In genomic region chr6:170552765-170553685, GRCh38 we compare ENCODE assay signal across 9 cellular contexts. TPM values are rescaled to one million over a fixed set of nuclear protein-coding genes. Genes with fewer than 3 reads are reported as not detected.
DNase-seq lines count a peak whose midpoint lies in the region; ATAC-seq, FAIRE-seq and TF ChIP-seq lines count a peak whose summit lies in the region.
"Had no signal": no experiment of that assay in that cellular context is flagged by ENCODE, and none has a peak within 500 bp of the region (broad histone marks: within the 10 kb centered on the region; RNA-seq: fewer than 3 reads in every experiment).

TSS of gene PSMB1 (minus strand) at chr6:170553307. CDS start at chr6:170553242, 65 bp downstream.

- peak within 1 kb of the TSS; percentile 95 to 96 for H3K27ac ChIP-seq in kidney (ENCODE audit: low read depth in 2 of 2, low read length in 2 of 2)

- H3K27ac Mint-ChIP-seq in chondrocyte (ENCODE audit: unreplicated experiment): no peak within 1 kb of the TSS
- H3K27ac Mint-ChIP-seq: activated naive CD8-positive, alpha-beta T cell had no signal

- peak within 1 kb of the TSS; percentile 96 for H3K4me3 ChIP-seq in AG10803 (ENCODE audit: low read length)
- H3K4me3 ChIP-seq in kidney (ENCODE audit: low read length in 2 of 2): peak within 1 kb of the TSS; percentile 94 to 100

- DNase-seq in AG10803 (ENCODE audit: low read depth) (peak; percentile 94), NCI-H510A (lab: John Stamatoyannopoulos, UW) (peak; percentile 85), chondrocyte (ENCODE audit: low spot score) (peak; percentile 98), kidney (peak; percentile 97)
- DNase-seq in activated CD4-positive, alpha-beta T cell treated with anti-CD3 and anti-CD28 coated beads for 1 hour: peak; percentile 69
- DNase-seq in stimulated activated CD4-positive, alpha-beta T cell treated with anti-CD3 and anti-CD28 coated beads, Interleukin-15, amount 100 ng/mL, for 24 hours: peak; percentile 91

- peaks cover 2 to 8% of the 10 kb centered on the region in 2 donors for H3K36me3 ChIP-seq in kidney (ENCODE audit: control insufficient read depth in 1 of 2, insufficient read depth in 2 of 2, low read length in 2 of 2)

- no peaks in the 10 kb centered on the region for H3K27me3 Mint-ChIP-seq in chondrocyte (ENCODE audit: low read depth)
- H3K27me3 Mint-ChIP-seq: activated naive CD8-positive, alpha-beta T cell had no signal

- H3K4me1 Mint-ChIP-seq in chondrocyte (ENCODE audit: low read depth): peaks cover 4% of the 10 kb centered on the region

- no peak within 1 kb of the TSS for H3K4me3 Mint-ChIP-seq in chondrocyte (ENCODE audit: unreplicated experiment)
- H3K4me3 Mint-ChIP-seq: activated naive CD8-positive, alpha-beta T cell had no signal

- H3K9me3 ChIP-seq in kidney (ENCODE audit: control insufficient read depth in 1 of 2, low read length in 2 of 2): no peaks in the 10 kb centered on the region

- peak; percentile 52 for ATAC-seq in GM19035 (IDR thresholded peaks at IDR 0.05; ENCODE audit: unreplicated experiment)
- peak; percentile 58 for ATAC-seq in HG03354 (IDR thresholded peaks at IDR 0.05; ENCODE audit: poor library complexity, severe bottlenecking, unreplicated experiment)

- peaks cover 22 to 29% of the 10 kb centered on the region in 2 donors for H3K4me1 ChIP-seq in kidney (ENCODE audit: control insufficient read depth in 1 of 2, insufficient read depth in 1 of 2, low read depth in 1 of 2, low read length in 2 of 2)

- H3K36me3 Mint-ChIP-seq in chondrocyte (ENCODE audit: low read depth): peaks cover 4% of the 10 kb centered on the region

- H3K9me3 Mint-ChIP-seq in chondrocyte (ENCODE audit: low read depth): no peaks in the 10 kb centered on the region

- H3K9ac ChIP-seq in kidney (ENCODE audit: low read length in 2 of 2): peak within 1 kb of the TSS; percentile 87 to 96

- intact Hi-C loops in kidney (cut with DNase I): no loop called here

- TF ChIP-seq CTCF in AG10803 (conservative IDR thresholded peaks at IDR 0.05; ENCODE audit: low read length): no peak
- peak; percentile 14 for TF ChIP-seq CTCF in chondrocyte (IDR thresholded peaks at IDR 0.05)
- TF ChIP-seq CTCF in kidney (IDR thresholded peaks at IDR 0.05; ENCODE audit: borderline replicate concordance, extremely low read depth, insufficient read depth): no peak

- no peak for FAIRE-seq in kidney (lab: Jason Lieb, UNC)

RNA-seq across cellular contexts. Expression of gene PSMB1, which starts in this region (rescaled TPM):
- total RNA-seq in chondrocyte (129 to 173 TPM (median 137 TPM) in 3 replicates), kidney (132 TPM)
- polyA plus RNA-seq in kidney (ENCODE audit: insufficient read depth, low read depth, low replicate concordance): 309 TPM

Comparison
In these comparisons a context has a peak if more than half of its experiments do, and no peak if none do; other contexts are left out.
1. Peak in every context shown above with its lines: DNase-seq, ATAC-seq, H3K4me3 ChIP-seq and H3K27ac ChIP-seq.